In genomic region chr18:58221060-58221725, GRCh38 we compare ENCODE assay signal across 8 cellular contexts.
DNase-seq lines count a peak whose midpoint lies in the region; ATAC-seq, FAIRE-seq and TF ChIP-seq lines count a peak whose summit lies in the region.

No MANE protein-coding gene starts in this region.

- peak overlapping the region; percentile 85 for H3K4me3 ChIP-seq in astrocyte (ENCODE audit: insufficient read depth, low read depth, low read length)
- H3K4me3 ChIP-seq in upper lobe of right lung: peak overlapping the region; percentile 44
- H3K4me3 ChIP-seq in left ventricle myocardium inferior: no peak overlapping the region

- H3K36me3 ChIP-seq in astrocyte (ENCODE audit: insufficient read depth, low read length) (no peaks in the 10 kb centered on the region), upper lobe of right lung (no peaks in the 10 kb centered on the region), left ventricle myocardium inferior (no peaks in the 10 kb centered on the region)

- H3K36me3 Mint-ChIP-seq in astrocyte (ENCODE audit: low read depth, unreplicated experiment): no peaks in the 10 kb centered on the region

- H3K27ac Mint-ChIP-seq in astrocyte (ENCODE audit: unreplicated experiment): peak overlapping the region; percentile 92

- peaks cover 60% of the 10 kb centered on the region for H3K79me2 ChIP-seq in astrocyte (ENCODE audit: insufficient read depth, low read length)

- H3K4me3 Mint-ChIP-seq in astrocyte (ENCODE audit: unreplicated experiment): peak overlapping the region; percentile 86

- ATAC-seq in upper lobe of right lung (peak; percentile 83), HG03457 (IDR thresholded peaks at IDR 0.05; ENCODE audit: unreplicated experiment) (no peak), HG03097 (IDR thresholded peaks at IDR 0.05; ENCODE audit: low FRiP score, unreplicated experiment) (no peak)

- H3K4me1 ChIP-seq in astrocyte (ENCODE audit: insufficient read depth, low read length) (peaks cover 42% of the 10 kb centered on the region), upper lobe of right lung (peaks cover 29% of the 10 kb centered on the region), left ventricle myocardium inferior (peaks cover 40% of the 10 kb centered on the region)

- peak; percentile 82 for DNase-seq in HT-29 (ENCODE audit: low spot score)
- peak; percentile 97 for DNase-seq in astrocyte (ENCODE audit: low read depth)
- peak; percentile 38 for DNase-seq in iPS-NIHi11 (ENCODE audit: low spot score)
- no peak for DNase-seq in upper lobe of right lung
- DNase-seq in left ventricle myocardium inferior: no peak
- no peak for DNase-seq in NCI-H1417 treated with DMSO at 0.1 percent for 48 hours (lab: John Stamatoyannopoulos, UW)

- no peaks in the 10 kb centered on the region for H3K9me3 Mint-ChIP-seq in astrocyte (ENCODE audit: unreplicated experiment)

- H3K27me3 ChIP-seq in astrocyte (ENCODE audit: insufficient read depth, low read length): no peaks in the 10 kb centered on the region
- no peaks in the 10 kb centered on the region for H3K27me3 ChIP-seq in upper lobe of right lung
- no peaks in the 10 kb centered on the region for H3K27me3 ChIP-seq in left ventricle myocardium inferior (ENCODE audit: low read depth)

- intact Hi-C loops in upper lobe of right lung (cut with DNase I) (no loop called here), left ventricle myocardium inferior (cut with micrococcal nuclease) (no loop called here)

- no peaks in the 10 kb centered on the region for H3K27me3 Mint-ChIP-seq in astrocyte (ENCODE audit: low read depth, unreplicated experiment)

- peak overlapping the region; percentile 91 for H3K4me2 ChIP-seq in astrocyte (ENCODE audit: low read length)

- peak; percentile 34 for FAIRE-seq in astrocyte (lab: Jason Lieb, UNC)

- no peak overlapping the region for H2AFZ ChIP-seq in astrocyte (ENCODE audit: low read depth, low read length)

- no peaks in the 10 kb centered on the region for H3K9me3 ChIP-seq in astrocyte (ENCODE audit: insufficient read depth, low read depth, low read length)
- no peaks in the 10 kb centered on the region for H3K9me3 ChIP-seq in upper lobe of right lung
- no peaks in the 10 kb centered on the region for H3K9me3 ChIP-seq in left ventricle myocardium inferior (replicated peaks)

- H4K20me1 ChIP-seq in astrocyte (ENCODE audit: insufficient read depth, low read length): peaks cover 20% of the 10 kb centered on the region

- peak overlapping the region; percentile 93 for H3K9ac ChIP-seq in astrocyte (ENCODE audit: low read length)

- no peak for TF ChIP-seq CTCF in astrocyte (IDR thresholded peaks at IDR 0.05; ENCODE audit: insufficient read depth, low read depth, low read length)
- TF ChIP-seq CTCF in upper lobe of right lung (IDR thresholded peaks at IDR 0.05): no peak
- no peak for TF ChIP-seq CTCF in left ventricle myocardium inferior (IDR thresholded peaks at IDR 0.05; ENCODE audit: borderline replicate concordance)

- H3K4me1 Mint-ChIP-seq in astrocyte (ENCODE audit: low read depth, unreplicated experiment): peaks cover 55% of the 10 kb centered on the region

- H3K27ac ChIP-seq in astrocyte (ENCODE audit: low read depth, low read length): peak overlapping the region; percentile 94
- peak overlapping the region; percentile 86 for H3K27ac ChIP-seq in upper lobe of right lung
- no peak overlapping the region for H3K27ac ChIP-seq in left ventricle myocardium inferior (replicated peaks)

Comparison
In these comparisons a context has a peak if more than half of its experiments do, and no peak if none do; other contexts are left out.
1. DNase-seq: peak in HT-29 (single experiment), astrocyte (single experiment) and iPS-NIHi11 (single experiment); none in upper lobe of right lung (single experiment), left ventricle myocardium inferior (single experiment) and NCI-H1417 treated with DMSO at 0.1 percent for 48 hours (single experiment).